ENCODE assay signal across 8 cellular contexts in genomic region chr15:96330064-96330449, GRCh38. TPM values are rescaled to one million over a fixed set of nuclear protein-coding genes. Genes with fewer than 3 reads are reported as not detected.
A peak's percentile ranks its signal among the peaks of the same experiment; 100 is the strongest.
DNase-seq lines count a peak whose midpoint lies in the region; ATAC-seq, FAIRE-seq and TF ChIP-seq lines count a peak whose summit lies in the region.

No MANE protein-coding gene starts in this region.

- 0% methylated on average over 12 of the region's 37 CpGs for WGBS in mesodermal cell (ENCODE audit: insufficient coverage in 2 of 2), 2 experiments
- WGBS in upper lobe of left lung, 2 donors, result 2 to 5% methylated on average over 24 to 28 of the region's 37 CpGs

- POLR2A ChIA-PET in Panc1 (lab: Charles Lee), result no interaction called here

- TF ChIP-seq CTCF in Panc1 (IDR thresholded peaks at IDR 0.05) (no peak), upper lobe of left lung (IDR thresholded peaks at IDR 0.05) (no peak)

- ATAC-seq in HG02571 (IDR thresholded peaks at IDR 0.05; ENCODE audit: unreplicated experiment) (peak; percentile 37), Panc1 (peak; percentile 51), upper lobe of left lung (ENCODE audit: low FRiP score in 2 of 2) (peak in 1 of 2 donors; percentile 16)

- in situ Hi-C loops in Panc1 (cut with HindIII; ENCODE audit: low pct_unique_long_range_greater_than_20kb, low sequenced_read_pairs), result no loop called here

- H3K27me3 ChIP-seq in Panc1 (ENCODE audit: control insufficient read depth, insufficient read depth, low read length), result no peaks in the 10 kb centered on the region
- H3K27me3 ChIP-seq in upper lobe of left lung, result peaks cover 0 to 8% (median 6%) of the 10 kb centered on the region in 4 donors

- FAIRE-seq in urothelium cell line (lab: Jason Lieb, UNC), result no peak

- DNase-seq in NCI-H2196 (lab: John Stamatoyannopoulos, UW; ENCODE audit: unreplicated experiment), result peak; percentile 67
- no peak for DNase-seq in NCI-H2196 treated with DMSO at 0.1 percent for 48 hours (lab: John Stamatoyannopoulos, UW; ENCODE audit: unreplicated experiment)
- DNase-seq in Panc1 (ENCODE audit: low read depth, low spot score), result no peak
- DNase-seq in dermis blood vessel endothelial cell, result peak; percentile 84
- DNase-seq in upper lobe of left lung, result no peak
- DNase-seq in urothelium cell line (ENCODE audit: low spot score), result no peak

- H3K9me3 ChIP-seq in Panc1 (ENCODE audit: control insufficient read depth, insufficient read depth, low read depth, low read length) (no peaks in the 10 kb centered on the region), mesodermal cell (ENCODE audit: control insufficient read depth, low read length) (no peaks in the 10 kb centered on the region), upper lobe of left lung (no peaks in the 10 kb centered on the region)

- H3K4me1 ChIP-seq in Panc1 (ENCODE audit: control insufficient read depth, insufficient read depth, low read length) (peaks cover 37% of the 10 kb centered on the region), mesodermal cell (ENCODE audit: control insufficient read depth, insufficient read depth, low read length, poor library complexity, severe bottlenecking) (peaks cover 24% of the 10 kb centered on the region), upper lobe of left lung (peaks cover 8 to 28% (median 11%) of the 10 kb centered on the region in 4 donors)

- BruUV-seq in Panc1 (replicated peaks; lab: Mats Ljungman, UMichigan), result no TSS peak

- H3K36me3 ChIP-seq in Panc1 (ENCODE audit: control insufficient read depth, insufficient read depth, low read length) (peaks cover 3% of the 10 kb centered on the region; the same call in 1 of the 2 replicates), mesodermal cell (ENCODE audit: control insufficient read depth, insufficient read depth, low read length) (peaks cover 6% of the 10 kb centered on the region), upper lobe of left lung (peaks cover 0 to 12% (median 0%) of the 10 kb centered on the region in 4 donors)

- H3K27ac ChIP-seq in Panc1 (ENCODE audit: low read length) (peak overlapping the region; percentile 92), mesodermal cell (ENCODE audit: low read depth, low read length, severe bottlenecking) (no peak overlapping the region), upper lobe of left lung (peak overlapping the region; percentile 73 to 93 (median 88))

- no peak for TF ChIP-seq POLR2A in upper lobe of left lung (IDR thresholded peaks at IDR 0.05)

- no peak for TF ChIP-seq EP300 in upper lobe of left lung (IDR thresholded peaks at IDR 0.05)

- CTCF ChIA-PET in Panc1 (lab: Charles Lee), result interaction anchor here (0.6 kb wide), 1 partner anchor 87 kb away, joined by 3 read pairs; no protein-coding TSS in a partner anchor

- peak overlapping the region; percentile 63 to 85 for H3K4me3 ChIP-seq in Panc1 (ENCODE audit: low read depth in 2 of 2, low read length in 2 of 2)
- H3K4me3 ChIP-seq in mesodermal cell (ENCODE audit: extremely low read depth, insufficient read depth, low read length, poor library complexity, severe bottlenecking), result peak overlapping the region; percentile 43
- H3K4me3 ChIP-seq in upper lobe of left lung, result peak overlapping the region; percentile 58 to 78 (median 64)

- intact Hi-C loops in Panc1 (cut with micrococcal nuclease; ENCODE audit: unreplicated experiment), result loop anchor here (5.0 to 10.0 kb wide), 2 partner anchors 1073 to 1655 kb away; no protein-coding TSS in a partner anchor

RNA-seq across cellular contexts. Expression of gene NR2F2, which starts 0.4 kb away (rescaled TPM):
- total RNA-seq in Panc1 (2021; ENCODE audit: unreplicated experiment) (53.7 TPM), dermis blood vessel endothelial cell (14.0 and 36.6 TPM in 2 replicates), upper lobe of left lung (10 to 100 TPM; 10.8 to 64.7 (median 30.1) TPM)
- polyA plus RNA-seq in Panc1 (2012; ENCODE audit: insufficient read length), result 108 TPM
- 8.3 TPM for polyA plus RNA-seq in mesodermal cell (2013, experiment 1 of 2)
- 6.9 TPM for polyA plus RNA-seq in mesodermal cell (2013, experiment 2 of 2)

Comparison
In these comparisons a context has a peak if more than half of its experiments do, and no peak if none do; other contexts are left out.
1. DNase-seq: peak in NCI-H2196 (single experiment) and dermis blood vessel endothelial cell (single experiment); none in NCI-H2196 treated with DMSO at 0.1 percent for 48 hours (single experiment), Panc1 (single experiment), upper lobe of left lung (0 of 2) and urothelium cell line (single experiment).
2. Peak in every context shown above with its lines, with median percentiles within 50 percentile points of each other: H3K4me3 ChIP-seq.